ENCODE assay signal across 1 cellular context in the genomic region with DNA sequence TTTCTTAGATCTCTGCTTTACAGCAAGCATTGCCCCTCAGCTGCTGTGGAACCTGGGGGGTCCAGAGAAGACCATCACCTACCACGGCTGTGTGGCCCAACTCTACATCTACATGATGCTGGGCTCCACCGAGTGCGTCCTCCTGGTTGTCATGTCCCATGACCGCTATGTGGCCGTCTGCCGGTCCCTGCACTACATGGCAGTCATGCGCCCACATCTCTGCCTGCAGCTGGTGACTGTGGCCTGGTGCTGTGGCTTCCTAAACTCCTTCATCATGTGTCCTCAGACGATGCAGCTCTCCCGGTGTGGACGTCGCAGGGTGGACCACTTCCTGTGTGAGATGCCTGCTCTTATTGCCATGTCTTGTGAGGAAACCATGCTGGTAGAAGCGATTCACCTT.
TF ChIP-seq lines count a peak whose summit lies in the region.

No MANE protein-coding gene starts in this region.

TF ChIP-seq in H1, 55 proteins besides CTCF, POLR2A, EP300 and RAD21:
- TF ChIP-seq, protein P1, sequence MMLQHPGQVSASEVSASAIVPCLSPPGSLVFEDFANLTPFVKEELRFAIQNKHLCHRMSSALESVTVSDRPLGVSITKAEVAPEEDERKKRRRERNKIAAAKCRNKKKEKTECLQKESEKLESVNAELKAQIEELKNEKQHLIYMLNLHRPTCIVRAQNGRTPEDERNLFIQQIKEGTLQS (IDR thresholded peaks at IDR 0.05; ENCODE audit: insufficient read depth, low read depth, low read length) = no peak
- TF ChIP-seq SP2 (IDR thresholded peaks at IDR 0.05; ENCODE audit: low read length) (no peak), NANOG (IDR thresholded peaks at IDR 0.05; ENCODE audit: insufficient read depth, low read depth, low read length, poor library complexity, severe bottlenecking) (no peak), GABPA (IDR thresholded peaks at IDR 0.05; ENCODE audit: borderline replicate concordance, insufficient read depth, low read length) (no peak), CEBPB (IDR thresholded peaks at IDR 0.05; ENCODE audit: low read depth, low read length) (no peak)
